In the genomic region with DNA sequence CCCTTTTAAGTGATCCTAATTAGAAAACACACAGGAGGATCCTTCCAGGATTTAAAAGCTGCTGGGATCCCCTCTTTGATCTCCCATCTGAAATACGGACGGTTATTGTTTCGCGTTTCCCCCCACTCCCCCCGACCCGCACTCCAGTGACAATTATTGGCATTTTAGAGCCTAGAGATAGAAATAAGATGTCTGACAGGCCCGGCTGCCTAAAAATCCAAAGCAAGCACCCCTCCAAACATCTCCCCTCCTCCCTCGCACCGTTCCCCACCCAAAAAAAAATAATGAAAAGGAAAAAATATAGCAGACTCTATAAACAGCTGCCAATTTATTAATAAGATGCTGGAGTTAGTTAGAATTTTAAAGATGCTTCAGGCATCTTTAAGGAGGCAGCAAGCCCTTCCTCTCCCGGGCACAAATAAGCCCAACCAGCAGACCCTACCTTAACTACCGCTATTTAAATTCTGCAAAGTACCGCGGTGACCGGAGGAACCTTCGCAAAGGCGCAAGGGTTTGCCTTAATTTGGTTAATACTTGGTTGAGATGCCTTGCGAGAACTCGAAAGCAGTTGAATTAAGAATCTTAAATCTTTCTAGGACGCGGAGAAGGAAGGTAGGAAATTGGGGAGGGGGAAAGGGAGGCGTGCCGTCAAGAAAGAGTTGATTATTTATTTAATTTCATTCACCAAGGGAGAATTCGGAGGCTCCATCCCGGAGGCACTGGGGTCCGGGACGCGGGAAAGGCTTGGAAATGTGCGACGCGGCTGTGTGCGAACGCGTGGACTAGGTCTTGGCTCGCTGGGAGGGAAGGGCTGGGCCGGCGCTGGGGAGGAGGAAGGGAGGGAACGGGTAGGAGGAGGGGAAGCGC, we compare ENCODE assay signal across 9 cellular contexts. TPM values are rescaled to one million over a fixed set of nuclear protein-coding genes. Genes with fewer than 3 reads are reported as not detected.
A peak's percentile ranks its signal among the peaks of the same experiment; 100 is the strongest.
DNase-seq lines count a peak whose midpoint lies in the region; ATAC-seq and TF ChIP-seq lines count a peak whose summit lies in the region.
"Had no signal": no experiment of that assay in that cellular context is flagged by ENCODE, and none has a peak within 500 bp of the region (broad histone marks: within the 10 kb centered on the region; RNA-seq: fewer than 3 reads in every experiment).

No MANE protein-coding gene starts in this region.

- peaks cover 55% of the 10 kb centered on the region for H3K27me3 ChIP-seq in BLaER1
- peaks cover 65% of the 10 kb centered on the region for H3K27me3 ChIP-seq in gastroesophageal sphincter
- H3K27me3 ChIP-seq in osteoblast (ENCODE audit: insufficient read depth, low read length), result peaks cover 72% of the 10 kb centered on the region

- ATAC-seq in T-helper 17 cell (no peak), gastroesophageal sphincter (no peak), GM21381 (IDR thresholded peaks at IDR 0.05; ENCODE audit: unreplicated experiment) (no peak), HG03139 (IDR thresholded peaks at IDR 0.05; ENCODE audit: unreplicated experiment) (no peak), GM18873 (IDR thresholded peaks at IDR 0.05; ENCODE audit: low FRiP score, unreplicated experiment) (no peak)

- H3K4me1 Mint-ChIP-seq in T-helper 17 cell, result peaks cover 19% of the 10 kb centered on the region

- H3K4me3 ChIP-seq in BLaER1, result peak overlapping the region; percentile 77
- H3K4me3 ChIP-seq in gastroesophageal sphincter, result peak overlapping the region; percentile 53 to 65
- peak overlapping the region; percentile 73 for H3K4me3 ChIP-seq in osteoblast (ENCODE audit: insufficient read depth, low read length)

- no peak overlapping the region for H3K27ac Mint-ChIP-seq in T-helper 17 cell

- no peaks in the 10 kb centered on the region for H3K36me3 Mint-ChIP-seq in T-helper 17 cell (ENCODE audit: low read depth)

- TF ChIP-seq CTCF in gastroesophageal sphincter (IDR thresholded peaks at IDR 0.05) (no peak), osteoblast (IDR thresholded peaks at IDR 0.05; ENCODE audit: extremely low read depth, low read depth, low read length) (no peak)

- 12 to 18% methylated on average over 29 to 38 of the region's 38 CpGs for WGBS in gastroesophageal sphincter (ENCODE audit: low coverage in 1 of 2), 2 donors

- H3K27me3 Mint-ChIP-seq in T-helper 17 cell, result peaks cover 45% of the 10 kb centered on the region

- H2AFZ ChIP-seq in osteoblast (ENCODE audit: low read length), result peak overlapping the region; percentile 74

- TF ChIP-seq POLR2A in gastroesophageal sphincter (IDR thresholded peaks at IDR 0.05), result no peak

- H3K36me3 ChIP-seq in BLaER1 (no peaks in the 10 kb centered on the region), gastroesophageal sphincter (no peaks in the 10 kb centered on the region), osteoblast (ENCODE audit: insufficient read depth, low read length) (no peaks in the 10 kb centered on the region)

- no peak for TF ChIP-seq EP300 in gastroesophageal sphincter (IDR thresholded peaks at IDR 0.05)

- H3K9me3 ChIP-seq in BLaER1 (no peaks in the 10 kb centered on the region), T-helper 17 cell (ENCODE audit: control insufficient read depth, low read length, poor library complexity, severe bottlenecking) (no peaks in the 10 kb centered on the region), gastroesophageal sphincter (no peaks in the 10 kb centered on the region), osteoblast (ENCODE audit: low read depth, low read length) (no peaks in the 10 kb centered on the region)

- no peak for DNase-seq in T-helper 17 cell
- peak; percentile 41 for DNase-seq in osteoblast (ENCODE audit: insufficient read length, low spot score, missing footprints)
- no peak for DNase-seq in NCI-H187 (lab: John Stamatoyannopoulos, UW)
- DNase-seq: activated CD4-positive, CD25-positive, alpha-beta regulatory T cell had no signal

- no peak overlapping the region for H3K9ac ChIP-seq in BLaER1

- H4K20me1 ChIP-seq in BLaER1 (peaks cover 31% of the 10 kb centered on the region), osteoblast (ENCODE audit: insufficient read depth, low read length) (no peaks in the 10 kb centered on the region)

- H3K79me2 ChIP-seq in osteoblast (ENCODE audit: insufficient read depth, low read length), result no peaks in the 10 kb centered on the region

- H3K4me1 ChIP-seq in BLaER1 (peaks cover 33% of the 10 kb centered on the region), gastroesophageal sphincter (peaks cover 0 to 29% (median 7%) of the 10 kb centered on the region in 3 donors), osteoblast (ENCODE audit: insufficient read depth, low read length) (peaks cover 3% of the 10 kb centered on the region)

- H3K4me2 ChIP-seq in BLaER1 (peak overlapping the region; percentile 98), osteoblast (ENCODE audit: insufficient read depth, low read length) (peak overlapping the region; percentile 48)

- peak overlapping the region; percentile 88 for H3K4me3 Mint-ChIP-seq in T-helper 17 cell

- no peak overlapping the region for H3K27ac ChIP-seq in BLaER1
- H3K27ac ChIP-seq in gastroesophageal sphincter, result peak overlapping the region in 1 of 4 donors; percentile 59
- no peak overlapping the region for H3K27ac ChIP-seq in osteoblast (ENCODE audit: low read depth, low read length)

RNA-seq across cellular contexts. Expression of a gene that starts 1.5 kb away (rescaled TPM):
- total RNA-seq in T-helper 17 cell (1 to 10 TPM; 3.2 to 7.8 TPM), gastroesophageal sphincter (1 to 10 TPM; 3.6 to 8.1 (median 6.4) TPM), osteoblast (4.0 and 8.3 TPM in 2 replicates)
